1 cellular context compared by ENCODE assay signal in genomic region chr13:113506871-113507388, GRCh38.
TF ChIP-seq lines count a peak whose summit lies in the region.

No MANE protein-coding gene starts in this region.

TF ChIP-seq in GM23338, 12 proteins besides CTCF, POLR2A, EP300 and RAD21 (continued from another document):
- TF ChIP-seq, protein P1, sequence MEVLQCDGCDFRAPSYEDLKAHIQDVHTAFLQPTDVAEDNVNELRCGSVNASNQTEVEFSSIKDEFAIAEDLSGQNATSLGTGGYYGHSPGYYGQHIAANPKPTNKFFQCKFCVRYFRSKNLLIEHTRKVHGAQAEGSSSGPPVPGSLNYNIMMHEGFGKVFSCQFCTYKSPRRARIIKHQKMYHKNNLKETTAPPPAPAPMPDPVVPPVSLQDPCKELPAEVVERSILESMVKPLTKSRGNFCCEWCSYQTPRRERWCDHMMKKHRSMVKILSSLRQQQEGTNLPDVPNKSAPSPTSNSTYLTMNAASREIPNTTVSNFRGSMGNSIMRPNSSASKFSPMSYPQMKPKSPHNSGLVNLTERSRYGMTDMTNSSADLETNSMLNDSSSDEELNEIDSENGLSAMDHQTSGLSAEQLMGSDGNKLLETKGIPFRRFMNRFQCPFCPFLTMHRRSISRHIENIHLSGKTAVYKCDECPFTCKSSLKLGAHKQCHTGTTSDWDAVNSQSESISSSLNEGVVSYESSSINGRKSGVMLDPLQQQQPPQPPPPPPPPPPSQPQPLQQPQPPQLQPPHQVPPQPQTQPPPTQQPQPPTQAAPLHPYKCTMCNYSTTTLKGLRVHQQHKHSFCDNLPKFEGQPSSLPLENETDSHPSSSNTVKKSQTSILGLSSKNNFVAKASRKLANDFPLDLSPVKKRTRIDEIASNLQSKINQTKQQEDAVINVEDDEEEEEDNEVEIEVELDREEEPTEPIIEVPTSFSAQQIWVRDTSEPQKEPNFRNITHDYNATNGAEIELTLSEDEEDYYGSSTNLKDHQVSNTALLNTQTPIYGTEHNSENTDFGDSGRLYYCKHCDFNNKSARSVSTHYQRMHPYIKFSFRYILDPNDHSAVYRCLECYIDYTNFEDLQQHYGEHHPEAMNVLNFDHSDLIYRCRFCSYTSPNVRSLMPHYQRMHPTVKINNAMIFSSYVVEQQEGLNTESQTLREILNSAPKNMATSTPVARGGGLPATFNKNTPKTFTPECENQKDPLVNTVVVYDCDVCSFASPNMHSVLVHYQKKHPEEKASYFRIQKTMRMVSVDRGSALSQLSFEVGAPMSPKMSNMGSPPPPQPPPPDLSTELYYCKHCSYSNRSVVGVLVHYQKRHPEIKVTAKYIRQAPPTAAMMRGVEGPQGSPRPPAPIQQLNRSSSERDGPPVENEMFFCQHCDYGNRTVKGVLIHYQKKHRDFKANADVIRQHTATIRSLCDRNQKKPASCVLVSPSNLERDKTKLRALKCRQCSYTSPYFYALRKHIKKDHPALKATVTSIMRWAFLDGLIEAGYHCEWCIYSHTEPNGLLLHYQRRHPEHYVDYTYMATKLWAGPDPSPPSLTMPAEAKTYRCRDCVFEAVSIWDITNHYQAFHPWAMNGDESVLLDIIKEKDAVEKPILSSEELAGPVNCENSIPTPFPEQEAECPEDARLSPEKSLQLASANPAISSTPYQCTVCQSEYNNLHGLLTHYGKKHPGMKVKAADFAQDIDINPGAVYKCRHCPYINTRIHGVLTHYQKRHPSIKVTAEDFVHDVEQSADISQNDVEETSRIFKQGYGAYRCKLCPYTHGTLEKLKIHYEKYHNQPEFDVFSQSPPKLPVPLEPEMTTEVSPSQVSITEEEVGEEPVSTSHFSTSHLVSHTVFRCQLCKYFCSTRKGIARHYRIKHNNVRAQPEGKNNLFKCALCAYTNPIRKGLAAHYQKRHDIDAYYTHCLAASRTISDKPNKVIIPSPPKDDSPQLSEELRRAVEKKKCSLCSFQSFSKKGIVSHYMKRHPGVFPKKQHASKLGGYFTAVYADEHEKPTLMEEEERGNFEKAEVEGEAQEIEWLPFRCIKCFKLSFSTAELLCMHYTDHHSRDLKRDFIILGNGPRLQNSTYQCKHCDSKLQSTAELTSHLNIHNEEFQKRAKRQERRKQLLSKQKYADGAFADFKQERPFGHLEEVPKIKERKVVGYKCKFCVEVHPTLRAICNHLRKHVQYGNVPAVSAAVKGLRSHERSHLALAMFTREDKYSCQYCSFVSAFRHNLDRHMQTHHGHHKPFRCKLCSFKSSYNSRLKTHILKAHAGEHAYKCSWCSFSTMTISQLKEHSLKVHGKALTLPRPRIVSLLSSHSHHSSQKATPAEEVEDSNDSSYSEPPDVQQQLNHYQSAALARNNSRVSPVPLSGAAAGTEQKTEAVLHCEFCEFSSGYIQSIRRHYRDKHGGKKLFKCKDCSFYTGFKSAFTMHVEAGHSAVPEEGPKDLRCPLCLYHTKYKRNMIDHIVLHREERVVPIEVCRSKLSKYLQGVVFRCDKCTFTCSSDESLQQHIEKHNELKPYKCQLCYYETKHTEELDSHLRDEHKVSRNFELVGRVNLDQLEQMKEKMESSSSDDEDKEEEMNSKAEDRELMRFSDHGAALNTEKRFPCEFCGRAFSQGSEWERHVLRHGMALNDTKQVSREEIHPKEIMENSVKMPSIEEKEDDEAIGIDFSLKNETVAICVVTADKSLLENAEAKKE (CRISPR knock-in tag; IDR thresholded peaks at IDR 0.05), result no peak
- TF ChIP-seq EZH2 (IDR thresholded peaks at IDR 0.05; ENCODE audit: low read depth, unreplicated experiment), result no peak
- no peak for TF ChIP-seq NANOG (IDR thresholded peaks at IDR 0.05; ENCODE audit: borderline replicate concordance)
- TF ChIP-seq, protein P2, sequence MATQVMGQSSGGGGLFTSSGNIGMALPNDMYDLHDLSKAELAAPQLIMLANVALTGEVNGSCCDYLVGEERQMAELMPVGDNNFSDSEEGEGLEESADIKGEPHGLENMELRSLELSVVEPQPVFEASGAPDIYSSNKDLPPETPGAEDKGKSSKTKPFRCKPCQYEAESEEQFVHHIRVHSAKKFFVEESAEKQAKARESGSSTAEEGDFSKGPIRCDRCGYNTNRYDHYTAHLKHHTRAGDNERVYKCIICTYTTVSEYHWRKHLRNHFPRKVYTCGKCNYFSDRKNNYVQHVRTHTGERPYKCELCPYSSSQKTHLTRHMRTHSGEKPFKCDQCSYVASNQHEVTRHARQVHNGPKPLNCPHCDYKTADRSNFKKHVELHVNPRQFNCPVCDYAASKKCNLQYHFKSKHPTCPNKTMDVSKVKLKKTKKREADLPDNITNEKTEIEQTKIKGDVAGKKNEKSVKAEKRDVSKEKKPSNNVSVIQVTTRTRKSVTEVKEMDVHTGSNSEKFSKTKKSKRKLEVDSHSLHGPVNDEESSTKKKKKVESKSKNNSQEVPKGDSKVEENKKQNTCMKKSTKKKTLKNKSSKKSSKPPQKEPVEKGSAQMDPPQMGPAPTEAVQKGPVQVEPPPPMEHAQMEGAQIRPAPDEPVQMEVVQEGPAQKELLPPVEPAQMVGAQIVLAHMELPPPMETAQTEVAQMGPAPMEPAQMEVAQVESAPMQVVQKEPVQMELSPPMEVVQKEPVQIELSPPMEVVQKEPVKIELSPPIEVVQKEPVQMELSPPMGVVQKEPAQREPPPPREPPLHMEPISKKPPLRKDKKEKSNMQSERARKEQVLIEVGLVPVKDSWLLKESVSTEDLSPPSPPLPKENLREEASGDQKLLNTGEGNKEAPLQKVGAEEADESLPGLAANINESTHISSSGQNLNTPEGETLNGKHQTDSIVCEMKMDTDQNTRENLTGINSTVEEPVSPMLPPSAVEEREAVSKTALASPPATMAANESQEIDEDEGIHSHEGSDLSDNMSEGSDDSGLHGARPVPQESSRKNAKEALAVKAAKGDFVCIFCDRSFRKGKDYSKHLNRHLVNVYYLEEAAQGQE (IDR thresholded peaks at IDR 0.05; ENCODE audit: unreplicated experiment), result no peak
TF ChIP-seq in GM23338: peak in this region for 0.
